In the genomic region with DNA sequence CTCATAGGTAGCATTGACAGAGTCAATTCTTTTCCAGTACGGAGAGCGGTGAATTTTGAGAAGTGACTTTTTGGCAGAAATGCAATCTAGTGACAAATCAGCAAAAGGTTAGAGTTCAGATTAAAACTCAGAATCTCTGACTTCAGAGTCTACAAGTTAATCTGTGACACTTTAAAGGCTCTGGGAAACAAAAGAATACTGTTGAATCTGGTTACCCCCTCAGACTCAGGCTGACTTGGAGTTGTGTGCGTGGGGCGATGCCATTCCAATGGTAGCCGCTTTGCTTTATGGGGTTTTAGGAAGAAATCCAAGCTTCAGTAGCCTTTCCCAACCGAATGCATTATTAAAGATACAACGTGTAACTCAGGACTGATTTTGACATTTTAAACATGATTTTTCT, we compare ENCODE assay signal across 35 cellular contexts.
"Had no signal": no experiment of that assay in that cellular context is flagged by ENCODE, and none has a peak within 500 bp of the region (broad histone marks: within the 10 kb centered on the region; RNA-seq: fewer than 3 reads in every experiment).

No MANE protein-coding gene starts in this region.

- H3K27ac ChIP-seq: KMS-11 had no signal

- DNase-seq: Karpas-422, Kasumi-1, KG1, MG63, MM.1S, MV-4-11, NCI-H1048, NCI-H1092, NCI-H1092 treated with DMSO at 0.1 percent for 48 hours, NCI-H1105, NCI-H1105 treated with DMSO at 0.1 percent for 48 hours, NCI-H1417, NCI-H1417 treated with DMSO at 0.1 percent for 48 hours, NCI-H1436, NCI-H1436 treated with DMSO at 0.1 percent for 48 hours, NCI-H146, NCI-H1694, NCI-H1694 treated with DMSO at 0.1 percent for 48 hours, NCI-H187, NCI-H187 treated with DMSO at 0.1 percent for 48 hours, NCI-H1930, NCI-H2029, NCI-H2029 treated with DMSO at 0.1 percent for 48 hours, NCI-H2081, NCI-H2081 treated with DMSO at 0.1 percent for 48 hours, NCI-H2107, NCI-H2171, NCI-H2171 treated with DMSO at 0.1 percent for 48 hours, NCI-H2227 treated with DMSO at 0.1 percent for 48 hours, NCI-H226, NCI-H345, NCI-H446, NCI-H446 treated with DMSO at 0.1 percent for 48 hours, NCI-H510A treated with DMSO at 0.1 percent for 48 hours had no signal

- H3K4me2 ChIP-seq: KMS-11 had no signal

- H3K9ac ChIP-seq: KMS-11 had no signal

- H3K9me3 ChIP-seq: MG63 had no signal

- H3K27me3 ChIP-seq: MG63 had no signal

- H3K36me3 ChIP-seq: MG63 had no signal

- H3K4me3 ChIP-seq: MG63 had no signal
